Comparison of ENCODE assay signal across 34 cellular contexts in the genomic region with DNA sequence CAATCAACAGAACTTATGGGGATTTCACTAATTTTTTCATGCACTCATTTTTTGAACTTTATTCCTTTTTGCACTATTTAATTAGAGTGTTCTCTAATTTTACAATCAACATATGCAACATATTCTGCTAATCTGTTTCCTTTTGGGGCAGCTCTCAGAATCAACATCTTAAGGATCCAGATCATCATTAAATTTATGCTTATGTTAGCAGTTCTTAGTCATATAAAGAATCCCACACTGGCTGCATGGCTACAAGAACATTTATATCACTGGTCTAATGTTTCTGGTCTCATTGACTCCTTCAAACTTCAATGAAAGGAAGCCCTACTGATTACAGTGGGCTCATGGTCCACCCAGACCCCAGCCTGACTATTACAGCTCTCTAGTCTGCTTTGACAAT.
"Had no signal": no experiment of that assay in that cellular context is flagged by ENCODE, and none has a peak within 500 bp of the region (broad histone marks: within the 10 kb centered on the region; RNA-seq: fewer than 3 reads in every experiment).

No MANE protein-coding gene starts in this region.

- H3K27me3 ChIP-seq: MG63 had no signal

- H3K36me3 ChIP-seq: MG63 had no signal

- H3K4me3 ChIP-seq: MG63 had no signal

- H3K9me3 ChIP-seq: MG63 had no signal

- DNase-seq: Karpas-422, MG63, MM.1S, NCI-H1048, NCI-H1092, NCI-H1092 treated with DMSO at 0.1 percent for 48 hours, NCI-H1105, NCI-H1105 treated with DMSO at 0.1 percent for 48 hours, NCI-H1417, NCI-H1417 treated with DMSO at 0.1 percent for 48 hours, NCI-H1436, NCI-H1436 treated with DMSO at 0.1 percent for 48 hours, NCI-H146, NCI-H1694, NCI-H1694 treated with DMSO at 0.1 percent for 48 hours, NCI-H187, NCI-H187 treated with DMSO at 0.1 percent for 48 hours, NCI-H1930, NCI-H2029, NCI-H2029 treated with DMSO at 0.1 percent for 48 hours, NCI-H2081, NCI-H2081 treated with DMSO at 0.1 percent for 48 hours, NCI-H2107, NCI-H2171, NCI-H2171 treated with DMSO at 0.1 percent for 48 hours, NCI-H2227 treated with DMSO at 0.1 percent for 48 hours, NCI-H226, NCI-H345, NCI-H446, NCI-H446 treated with DMSO at 0.1 percent for 48 hours, NCI-H510A, NCI-H510A treated with DMSO at 0.1 percent for 48 hours, NCI-H524, NCI-H524 treated with DMSO at 0.1 percent for 48 hours had no signal
